13 cellular contexts compared by ENCODE assay signal in the genomic region with DNA sequence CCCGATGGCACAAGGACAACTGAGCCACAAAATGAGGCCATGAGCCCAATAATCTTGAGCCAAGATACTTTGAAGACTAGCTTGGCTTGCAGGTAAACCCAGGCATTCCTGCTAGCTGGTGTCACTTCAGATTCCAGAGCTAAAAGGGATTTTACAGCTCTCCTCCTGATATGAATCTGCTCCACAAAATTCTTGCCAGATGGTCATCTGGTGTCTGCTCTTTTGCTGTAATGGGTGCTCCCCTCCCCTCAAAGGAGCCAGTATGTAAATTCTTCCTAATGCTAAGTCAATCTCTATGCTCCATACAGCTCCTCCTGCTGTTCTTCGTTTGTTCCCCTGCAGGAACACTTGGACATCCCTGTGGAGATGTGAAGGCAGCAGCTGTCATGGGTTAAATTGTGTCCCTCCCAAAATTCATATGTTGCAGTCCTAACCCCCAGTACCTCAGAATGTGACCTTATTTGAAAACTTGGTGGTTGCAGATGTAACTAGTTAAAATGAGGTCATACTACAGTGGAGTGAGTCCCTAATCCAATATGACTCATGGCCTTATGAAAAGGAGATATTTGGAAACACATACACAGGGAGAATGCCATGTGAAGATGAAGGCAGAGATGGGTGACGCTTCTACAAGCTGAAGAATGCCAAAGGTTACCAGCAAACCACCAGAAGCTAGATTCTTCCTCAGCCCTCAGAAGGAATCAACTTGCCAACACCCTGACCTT.
DNase-seq lines count a peak whose midpoint lies in the region; ATAC-seq and TF ChIP-seq lines count a peak whose summit lies in the region.
"Had no signal": no experiment of that assay in that cellular context is flagged by ENCODE, and none has a peak within 500 bp of the region (broad histone marks: within the 10 kb centered on the region; RNA-seq: fewer than 3 reads in every experiment).

No MANE protein-coding gene starts in this region.

- TF ChIP-seq CTCF in left ventricle myocardium inferior (IDR thresholded peaks at IDR 0.05; ENCODE audit: borderline replicate concordance), result no peak

- no peaks in the 10 kb centered on the region for H3K36me3 ChIP-seq in left ventricle myocardium inferior
- H3K36me3 ChIP-seq: vagina had no signal

- no peak overlapping the region for H3K27ac ChIP-seq in left ventricle myocardium inferior (replicated peaks)
- H3K27ac ChIP-seq: skin epidermis, vagina had no signal

- H3K9me3 ChIP-seq in left ventricle myocardium inferior (replicated peaks), result no peaks in the 10 kb centered on the region
- H3K9me3 ChIP-seq: vagina had no signal

- intact Hi-C loops in left ventricle myocardium inferior (cut with micrococcal nuclease), result no loop called here

- DNase-seq in EH (ENCODE audit: low read depth), result peak; percentile 96
- DNase-seq in NCI-H524 (lab: John Stamatoyannopoulos, UW), result peak; percentile 93 to 98
- DNase-seq in cerebellar cortex (ENCODE audit: low spot score), result peak; percentile 90
- DNase-seq in myocyte (ENCODE audit: low read depth), result peak; percentile 59
- DNase-seq in NCI-H128 (lab: John Stamatoyannopoulos, UW; ENCODE audit: unreplicated experiment), result no peak
- DNase-seq in NCI-H2196 treated with DMSO at 0.1 percent for 48 hours (lab: John Stamatoyannopoulos, UW; ENCODE audit: unreplicated experiment), result no peak
- no peak for DNase-seq in left ventricle myocardium inferior
- DNase-seq: activated naive CD4-positive, alpha-beta T cell treated with anti-CD3 and anti-CD28 coated beads, Interleukin-2, amount 50 U/mL, for 16 hours; CD8-positive, alpha-beta memory T cell had no signal

- no peak overlapping the region for H3K4me3 ChIP-seq in left ventricle myocardium inferior
- H3K4me3 ChIP-seq: GM12878, skin epidermis, vagina had no signal

- H3K27me3 ChIP-seq in left ventricle myocardium inferior (ENCODE audit: low read depth), result no peaks in the 10 kb centered on the region
- H3K27me3 ChIP-seq: vagina had no signal

- ATAC-seq in GM21717 (IDR thresholded peaks at IDR 0.05; ENCODE audit: unreplicated experiment), result no peak
- ATAC-seq: GM12878 had no signal

- H3K4me1 ChIP-seq in left ventricle myocardium inferior, result no peaks in the 10 kb centered on the region

Comparison
In these comparisons a context has a peak if more than half of its experiments do, and no peak if none do; other contexts are left out.
1. DNase-seq: peak in EH (single experiment), NCI-H524 (2 of 2), cerebellar cortex (single experiment) and myocyte (single experiment); none in NCI-H128 (single experiment), NCI-H2196 treated with DMSO at 0.1 percent for 48 hours (single experiment) and left ventricle myocardium inferior (single experiment).